24 cellular contexts compared by ENCODE assay signal in genomic region chr10:44466236-44466635, GRCh38.
"Had no signal": no experiment of that assay in that cellular context is flagged by ENCODE, and none has a peak within 500 bp of the region (broad histone marks: within the 10 kb centered on the region; RNA-seq: fewer than 3 reads in every experiment).

No MANE protein-coding gene starts in this region.

- H3K36me3 Mint-ChIP-seq: activated CD4-positive, alpha-beta memory T cell treated with anti-CD3 and anti-CD28 coated beads for 36 hours; activated naive CD8-positive, alpha-beta T cell; brain; natural killer cell; stimulated activated effector memory CD8-positive, alpha-beta T cell treated with anti-CD3 and anti-CD28 coated beads, Interleukin-12 subunit alpha, Interleukin-12 subunit beta, amount 100 ng/mL, for 72 hours had no signal

- H3K9ac ChIP-seq: parathyroid adenoma had no signal

- H3K27ac Mint-ChIP-seq: activated B cell treated with CpG ODN at 0.5 μM for 24 hours; activated CD4-positive, alpha-beta memory T cell treated with anti-CD3 and anti-CD28 coated beads for 36 hours; activated naive CD8-positive, alpha-beta T cell; natural killer cell; stimulated activated effector memory CD8-positive, alpha-beta T cell treated with anti-CD3 and anti-CD28 coated beads, Interleukin-12 subunit alpha, Interleukin-12 subunit beta, amount 100 ng/mL, for 72 hours; T-helper 17 cell had no signal

- H3K4me3 ChIP-seq: esophagus muscularis mucosa, lower lobe of right lung, smooth muscle cell, stomach had no signal

- H3K4me1 Mint-ChIP-seq: activated B cell treated with CpG ODN at 0.5 μM for 24 hours; stimulated activated effector memory CD8-positive, alpha-beta T cell treated with anti-CD3 and anti-CD28 coated beads, Interleukin-12 subunit alpha, Interleukin-12 subunit beta, amount 100 ng/mL, for 72 hours had no signal

- H3K9me3 ChIP-seq: esophagus muscularis mucosa, lower lobe of right lung, neutrophil, stomach had no signal

- ATAC-seq: lower lobe of right lung; sciatic nerve; stimulated activated effector memory CD8-positive, alpha-beta T cell treated with anti-CD3 and anti-CD28 coated beads, Interleukin-12 subunit alpha, Interleukin-12 subunit beta, amount 100 ng/mL, for 72 hours; T-helper 17 cell had no signal

- H3K4me2 ChIP-seq: smooth muscle cell had no signal

- H3K27me3 ChIP-seq: stomach had no signal

- H3K27ac ChIP-seq: esophagus muscularis mucosa, lower lobe of right lung, neutrophil, parathyroid adenoma, stomach had no signal

- H3K36me3 ChIP-seq: esophagus muscularis mucosa, lower lobe of right lung, neutrophil, stomach had no signal

- H3K79me2 ChIP-seq: parathyroid adenoma had no signal

- H3K4me1 ChIP-seq: lower lobe of right lung, parathyroid adenoma, stomach had no signal

- H3K27me3 Mint-ChIP-seq: activated CD4-positive, alpha-beta memory T cell treated with anti-CD3 and anti-CD28 coated beads for 36 hours had no signal

- H3K4me3 Mint-ChIP-seq: activated B cell treated with CpG ODN at 0.5 μM for 24 hours; activated CD4-positive, alpha-beta memory T cell treated with anti-CD3 and anti-CD28 coated beads for 36 hours; activated naive CD8-positive, alpha-beta T cell; brain; natural killer cell; stimulated activated effector memory CD8-positive, alpha-beta T cell treated with anti-CD3 and anti-CD28 coated beads, Interleukin-12 subunit alpha, Interleukin-12 subunit beta, amount 100 ng/mL, for 72 hours; T-helper 17 cell had no signal

- DNase-seq: activated B cell treated with CpG ODN at 0.5 μM for 24 hours; activated CD4-positive, alpha-beta memory T cell treated with anti-CD3 and anti-CD28 coated beads for 36 hours; activated CD4-positive, alpha-beta T cell treated with anti-CD3 and anti-CD28 coated beads for 4 hours; activated T-cell treated with anti-CD3 and anti-CD28 coated beads for 4 hours; amniotic stem cell; cortex of kidney; effector CD4-positive, alpha-beta T cell; foreskin melanocyte; glutamatergic neuron; hippocampal formation; lower lobe of right lung; natural killer cell; stimulated activated CD4-positive, alpha-beta T cell treated with anti-CD3 and anti-CD28 coated beads, Interleukin-4, amount 100 ng/mL, for 24 hours; stomach; T-helper 17 cell; trophoblast cell had no signal

- H3K9me3 Mint-ChIP-seq: activated B cell treated with CpG ODN at 0.5 μM for 24 hours; activated CD4-positive, alpha-beta memory T cell treated with anti-CD3 and anti-CD28 coated beads for 36 hours; stimulated activated effector memory CD8-positive, alpha-beta T cell treated with anti-CD3 and anti-CD28 coated beads, Interleukin-12 subunit alpha, Interleukin-12 subunit beta, amount 100 ng/mL, for 72 hours had no signal

- H2AFZ ChIP-seq: parathyroid adenoma had no signal
